In genomic region chr11:76824083-76824939, GRCh38 we compare ENCODE assay signal across 1 cellular context.
TF ChIP-seq lines count a peak whose summit lies in the region.

No MANE protein-coding gene starts in this region.

TF ChIP-seq in H1, 55 proteins besides CTCF, POLR2A, EP300 and RAD21:
- TF ChIP-seq CBX8 (IDR thresholded peaks at IDR 0.05; ENCODE audit: borderline replicate concordance, low read depth, low read length): no peak
- no peak for TF ChIP-seq ATF3 (IDR thresholded peaks at IDR 0.05; ENCODE audit: insufficient read depth, low read depth, low read length)
- no peak for TF ChIP-seq CHD2 (IDR thresholded peaks at IDR 0.05; ENCODE audit: low read length)
- no peak for TF ChIP-seq YY1 (IDR thresholded peaks at IDR 0.05; ENCODE audit: low read depth, low read length)
- TF ChIP-seq NANOG (IDR thresholded peaks at IDR 0.05; ENCODE audit: insufficient read depth, low read depth, low read length, poor library complexity, severe bottlenecking): no peak
- no peak for TF ChIP-seq SP4 (IDR thresholded peaks at IDR 0.05; ENCODE audit: low read length)
- TF ChIP-seq PHF8 (conservative IDR thresholded peaks at IDR 0.05; ENCODE audit: low read depth, low read length): no peak
- no peak for TF ChIP-seq EZH2 (IDR thresholded peaks at IDR 0.05; ENCODE audit: low read depth, low read length, severe bottlenecking)
- TF ChIP-seq TAF1 (IDR thresholded peaks at IDR 0.05; ENCODE audit: low read depth, low read length): no peak
- TF ChIP-seq RXRA (IDR thresholded peaks at IDR 0.05; ENCODE audit: insufficient read depth, low read depth, low read length): no peak
- TF ChIP-seq SAP30 (IDR thresholded peaks at IDR 0.05; ENCODE audit: insufficient read depth, insufficient replicate concordance, low read length): no peak
- TF ChIP-seq BCL11A (IDR thresholded peaks at IDR 0.05; ENCODE audit: low read depth in 2 of 2, low read length in 2 of 2): no peak
- no peak for TF ChIP-seq CHD1 (IDR thresholded peaks at IDR 0.05; ENCODE audit: low read depth, low read length)
